8 cellular contexts compared by ENCODE assay signal in genomic region chr4:109921384-109921808, GRCh38. TPM values are rescaled to one million over a fixed set of nuclear protein-coding genes. Genes with fewer than 3 reads are reported as not detected.
DNase-seq lines count a peak whose midpoint lies in the region; ATAC-seq and TF ChIP-seq lines count a peak whose summit lies in the region.

No MANE protein-coding gene starts in this region.

- DNase-seq in GM03348 (ENCODE audit: low spot score) = peak; percentile 63
- peak; percentile 1 for DNase-seq in NCI-H748 treated with DMSO at 0.1 percent for 48 hours (lab: John Stamatoyannopoulos, UW)
- DNase-seq in fibroblast of gingiva (ENCODE audit: low read depth) = peak; percentile 36
- DNase-seq in omental fat pad (ENCODE audit: low spot score) = no peak
- DNase-seq in mucosa of descending colon = no peak
- DNase-seq in NCI-H2171 (lab: John Stamatoyannopoulos, UW) = no peak
- DNase-seq in activated CD4-positive, CD25-positive, alpha-beta regulatory T cell treated with anti-CD3 and anti-CD28 coated beads, Interleukin-2, amount 50 U/mL, for 72 hours = no peak
- no peak for DNase-seq in GM20000 (ENCODE audit: low spot score)

- ATAC-seq in omental fat pad (ENCODE audit: low FRiP score) (peak; percentile 66), mucosa of descending colon (no peak)

- intact Hi-C loops in mucosa of descending colon (cut with DNase I, micrococcal nuclease) = no loop called here

- H3K9me3 ChIP-seq in mucosa of descending colon = no peaks in the 10 kb centered on the region

- H3K4me1 ChIP-seq in mucosa of descending colon (ENCODE audit: low read depth) = no peaks in the 10 kb centered on the region

- H3K36me3 ChIP-seq in mucosa of descending colon (ENCODE audit: low read depth) = no peaks in the 10 kb centered on the region

- H3K4me3 ChIP-seq in mucosa of descending colon = no peak overlapping the region

- TF ChIP-seq CTCF in omental fat pad (IDR thresholded peaks at IDR 0.05) (no peak), mucosa of descending colon (IDR thresholded peaks at IDR 0.05) (no peak), GM20000 (IDR thresholded peaks at IDR 0.05; ENCODE audit: extremely low read depth, missing control alignments) (no peak)

RNA-seq across cellular contexts. Expression of gene EGF, which starts 8.7 kb away (rescaled TPM):
- total RNA-seq in omental fat pad (under 1 TPM in 2 of 4 donors, not detected in 2; 0.09 to 0.12 TPM), mucosa of descending colon (1 to 10 TPM; 1.6 to 2.6 (median 2.5) TPM)

Comparison
In these comparisons a context has a peak if more than half of its experiments do, and no peak if none do; other contexts are left out.
1. DNase-seq: peak in GM03348 (single experiment), NCI-H748 treated with DMSO at 0.1 percent for 48 hours (single experiment) and fibroblast of gingiva (single experiment); none in omental fat pad (single experiment), mucosa of descending colon (0 of 3), NCI-H2171 (single experiment), activated CD4-positive, CD25-positive, alpha-beta regulatory T cell treated with anti-CD3 and anti-CD28 coated beads, Interleukin-2, amount 50 U/mL, for 72 hours (single experiment) and GM20000 (single experiment).